8 cellular contexts compared by ENCODE assay signal in the genomic region with DNA sequence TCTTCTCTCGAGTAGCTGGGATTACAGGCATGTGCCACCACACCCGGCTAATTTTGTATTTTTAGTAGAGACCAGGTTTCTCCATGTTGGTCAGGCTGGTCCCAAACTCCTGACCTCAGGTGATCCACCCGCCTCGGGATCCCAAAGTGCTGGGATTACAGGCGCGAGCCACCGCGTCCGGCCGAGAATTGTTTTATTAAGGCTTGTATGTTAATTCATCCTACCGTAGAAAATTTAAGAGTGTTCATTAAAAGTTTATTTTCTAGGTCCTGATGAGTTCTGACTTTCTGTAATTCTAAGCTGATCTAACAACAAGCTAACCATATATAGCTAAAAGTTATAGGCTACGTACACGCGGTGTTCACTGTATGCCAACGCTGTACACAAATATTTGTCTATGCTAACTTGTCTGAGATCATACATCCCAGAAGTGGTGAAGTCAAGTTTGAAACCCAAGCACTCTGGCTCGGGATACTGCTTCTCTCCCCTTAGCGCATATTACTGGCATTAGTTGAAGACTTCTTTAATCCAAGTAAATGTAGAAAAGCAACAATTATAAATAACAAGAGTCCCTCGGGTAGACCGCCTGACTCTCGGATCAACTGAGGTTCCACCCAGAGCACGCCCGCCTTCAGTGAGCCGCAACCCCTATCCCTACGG. TPM values are rescaled to one million over a fixed set of nuclear protein-coding genes. Genes with fewer than 3 reads are reported as not detected.
DNase-seq lines count a peak whose midpoint lies in the region; ATAC-seq and TF ChIP-seq lines count a peak whose summit lies in the region.

No MANE protein-coding gene starts in this region.

- H3K4me2 ChIP-seq in SK-N-SH = peak overlapping the region; percentile 93

- H3K4me1 ChIP-seq in SK-N-SH (ENCODE audit: control insufficient read depth in 1 of 2, insufficient read depth in 2 of 2, low read depth in 1 of 2, low read length in 1 of 2) (peaks cover 4 to 7% of the 10 kb centered on the region in 2 experiments; a peak in 3 of 4 replicates), esophagus (ENCODE audit: control insufficient read depth in 2 of 2, insufficient read depth in 2 of 2, low read length in 1 of 2) (peaks cover 0 to 6% of the 10 kb centered on the region in 2 donors)
- H3K4me1 ChIP-seq in naive thymus-derived CD4-positive, alpha-beta T cell (ENCODE audit: control insufficient read depth in 2 of 2, insufficient read depth in 2 of 2, low read length in 2 of 2) = peaks cover 7 to 13% of the 10 kb centered on the region in 2 donors

- H3K4me3 Mint-ChIP-seq in naive thymus-derived CD4-positive, alpha-beta T cell = peak overlapping the region; percentile 94 to 100 (median 98)

- peak overlapping the region; percentile 91 to 100 (median 98) for H3K27ac Mint-ChIP-seq in naive thymus-derived CD4-positive, alpha-beta T cell

- peaks cover 0 to 9% (median 6%) of the 10 kb centered on the region in 5 donors for H3K36me3 Mint-ChIP-seq in naive thymus-derived CD4-positive, alpha-beta T cell

- no peaks in the 10 kb centered on the region for H3K9me2 ChIP-seq in SK-N-SH

- peak overlapping the region; percentile 93 for H2AFZ ChIP-seq in SK-N-SH (ENCODE audit: low read depth)

- CTCF ChIA-PET in SK-N-SH (lab: Yijun Ruan, JAX) = interaction anchor here (1.0 to 1.5 kb wide), 3 partner anchors 27 to 285 kb away, joined by 3 read pairs; no protein-coding TSS in a partner anchor
- CTCF ChIA-PET in naive thymus-derived CD4-positive, alpha-beta T cell (lab: Charles Lee) = interaction anchor here (0.7 kb wide), 1 partner anchor 112 kb away, joined by 5 read pairs; no protein-coding TSS in a partner anchor

- H3K4me3 ChIP-seq in SK-N-SH (ENCODE audit: low read depth in 2 of 2, low read length in 1 of 2) (peak overlapping the region; percentile 91 to 98), esophagus (ENCODE audit: low read depth in 1 of 2, low read length in 2 of 2) (peak overlapping the region; percentile 85 to 93)
- peak overlapping the region; percentile 98 for H3K4me3 ChIP-seq in naive thymus-derived CD4-positive, alpha-beta T cell (ENCODE audit: low read length)

- no peak for TF ChIP-seq RAD21 in SK-N-SH (IDR thresholded peaks at IDR 0.05; ENCODE audit: low read length)

- peak; percentile 33 for ATAC-seq in GM21360 (IDR thresholded peaks at IDR 0.05; ENCODE audit: unreplicated experiment)
- ATAC-seq in HG03558 (IDR thresholded peaks at IDR 0.05; ENCODE audit: extremely low read depth, unreplicated experiment) = peak; percentile 24
- peak; percentile 47 for ATAC-seq in naive thymus-derived CD4-positive, alpha-beta T cell

- no peak for TF ChIP-seq EP300 in SK-N-SH (IDR thresholded peaks at IDR 0.05; ENCODE audit: borderline replicate concordance in 1 of 2, low read depth in 1 of 2, low read length in 1 of 2)

- peak; percentile 91 for DNase-seq in DMS53 (lab: John Stamatoyannopoulos, UW)
- no peak for DNase-seq in SK-N-SH
- peak in 1 of 9 donors; percentile 11 for DNase-seq in naive thymus-derived CD4-positive, alpha-beta T cell
- no peak for DNase-seq in NCI-H128 (lab: John Stamatoyannopoulos, UW; ENCODE audit: unreplicated experiment)
- DNase-seq in amniotic stem cell (lab: John Stamatoyannopoulos, UW) = no peak

- H3K27ac ChIP-seq in SK-N-SH (ENCODE audit: low read depth in 2 of 2, low read length in 1 of 2) (peak overlapping the region; percentile 89), esophagus (ENCODE audit: low read depth in 2 of 2, low read length in 1 of 2) (peak overlapping the region; percentile 80 to 81)
- H3K27ac ChIP-seq in naive thymus-derived CD4-positive, alpha-beta T cell (ENCODE audit: low read depth, low read length) = peak overlapping the region; percentile 85

- POLR2A ChIA-PET in SK-N-SH (lab: Yijun Ruan, JAX) = no interaction called here
- POLR2A ChIA-PET in naive thymus-derived CD4-positive, alpha-beta T cell (lab: Charles Lee) = no interaction called here

- peaks cover 4% of the 10 kb centered on the region for H3F3A ChIP-seq in SK-N-SH (replicated peaks; ENCODE audit: insufficient read depth)

- peaks cover 0 to 2% (median 0%) of the 10 kb centered on the region in 11 donors for H3K9me3 Mint-ChIP-seq in naive thymus-derived CD4-positive, alpha-beta T cell

- H3K36me3 ChIP-seq in SK-N-SH (replicated peaks in 1 of 2; ENCODE audit: control insufficient read depth in 1 of 2, insufficient read depth in 2 of 2, low read length in 1 of 2) (peaks cover 0 to 10% of the 10 kb centered on the region in 2 experiments), esophagus (ENCODE audit: control insufficient read depth in 2 of 2, insufficient read depth in 2 of 2, low read length in 1 of 2) (no peaks in the 10 kb centered on the region)
- H3K36me3 ChIP-seq in naive thymus-derived CD4-positive, alpha-beta T cell (ENCODE audit: control insufficient read depth in 2 of 3, insufficient read depth in 3 of 3, low read length in 3 of 3) = peaks cover 0 to 5% (median 0%) of the 10 kb centered on the region in 3 experiments

- H3K9me3 ChIP-seq in SK-N-SH = no peaks in the 10 kb centered on the region
- no peaks in the 10 kb centered on the region for H3K9me3 ChIP-seq in esophagus (ENCODE audit: control insufficient read depth in 2 of 2, insufficient read depth in 1 of 2, low read depth in 1 of 2, low read length in 1 of 2)
- H3K9me3 ChIP-seq in naive thymus-derived CD4-positive, alpha-beta T cell (ENCODE audit: control insufficient read depth in 2 of 3, low read length in 3 of 3) = no peaks in the 10 kb centered on the region

- peaks cover 0 to 18% (median 0%) of the 10 kb centered on the region in 5 donors for H3K27me3 Mint-ChIP-seq in naive thymus-derived CD4-positive, alpha-beta T cell

- no peak for TF ChIP-seq CTCF in SK-N-SH (IDR thresholded peaks at IDR 0.05)

- peaks cover 21 to 46% (median 39%) of the 10 kb centered on the region in 7 donors for H3K4me1 Mint-ChIP-seq in naive thymus-derived CD4-positive, alpha-beta T cell

- no peaks in the 10 kb centered on the region for H3K27me3 ChIP-seq in SK-N-SH (ENCODE audit: insufficient read depth)
- no peaks in the 10 kb centered on the region for H3K27me3 ChIP-seq in esophagus (ENCODE audit: control insufficient read depth in 1 of 2, insufficient read depth in 2 of 2, low read length in 2 of 2)
- no peaks in the 10 kb centered on the region for H3K27me3 ChIP-seq in naive thymus-derived CD4-positive, alpha-beta T cell (ENCODE audit: control insufficient read depth in 2 of 2, insufficient read depth in 2 of 2, low read length in 2 of 2)

- 6% methylated on average over 24 of the region's 24 CpGs for WGBS in SK-N-SH (ENCODE audit: low lambda C conversion rate)
- WGBS in esophagus, 2 donors = 4 to 10% methylated on average over 24 of the region's 24 CpGs

- intact Hi-C loops in naive thymus-derived CD4-positive, alpha-beta T cell (cut with micrococcal nuclease) = loop anchor here (1.0 to 5.0 kb wide), 12 partner anchors 70 to 1588 kb away; a partner anchor contains a TSS

- H3K9ac ChIP-seq in SK-N-SH = peak overlapping the region; percentile 90

- peaks cover 5% of the 10 kb centered on the region for H4K20me1 ChIP-seq in SK-N-SH (ENCODE audit: insufficient read depth)

- peaks cover 43% of the 10 kb centered on the region for H3K79me2 ChIP-seq in SK-N-SH (ENCODE audit: insufficient read depth)

TF ChIP-seq in SK-N-SH, 30 proteins besides CTCF, POLR2A, EP300 and RAD21 (continues in another document):
- TF ChIP-seq GABPA (IDR thresholded peaks at IDR 0.05; ENCODE audit: low read depth) = no peak
- TF ChIP-seq EZH2phosphoT487 (IDR thresholded peaks at IDR 0.05; ENCODE audit: borderline replicate concordance, low read depth) = no peak
- no peak for TF ChIP-seq POLR2AphosphoS5 (IDR thresholded peaks at IDR 0.05; ENCODE audit: low read depth, low read length)
- TF ChIP-seq FOSL2 (IDR thresholded peaks at IDR 0.05; ENCODE audit: borderline replicate concordance, low read depth) = no peak
- TF ChIP-seq JUND (IDR thresholded peaks at IDR 0.05) = no peak
- TF ChIP-seq SMC3 (IDR thresholded peaks at IDR 0.05; ENCODE audit: low read depth, low read length) = no peak
- TF ChIP-seq TEAD4 (IDR thresholded peaks at IDR 0.05; ENCODE audit: borderline replicate concordance, insufficient read depth) = no peak
- TF ChIP-seq MXI1 (IDR thresholded peaks at IDR 0.05; ENCODE audit: low read depth, low read length) = no peak
- TF ChIP-seq, protein P1, sequence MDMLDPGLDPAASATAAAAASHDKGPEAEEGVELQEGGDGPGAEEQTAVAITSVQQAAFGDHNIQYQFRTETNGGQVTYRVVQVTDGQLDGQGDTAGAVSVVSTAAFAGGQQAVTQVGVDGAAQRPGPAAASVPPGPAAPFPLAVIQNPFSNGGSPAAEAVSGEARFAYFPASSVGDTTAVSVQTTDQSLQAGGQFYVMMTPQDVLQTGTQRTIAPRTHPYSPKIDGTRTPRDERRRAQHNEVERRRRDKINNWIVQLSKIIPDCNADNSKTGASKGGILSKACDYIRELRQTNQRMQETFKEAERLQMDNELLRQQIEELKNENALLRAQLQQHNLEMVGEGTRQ (IDR thresholded peaks at IDR 0.05; ENCODE audit: borderline replicate concordance, low read depth, low read length) = no peak
- TF ChIP-seq, protein P2, sequence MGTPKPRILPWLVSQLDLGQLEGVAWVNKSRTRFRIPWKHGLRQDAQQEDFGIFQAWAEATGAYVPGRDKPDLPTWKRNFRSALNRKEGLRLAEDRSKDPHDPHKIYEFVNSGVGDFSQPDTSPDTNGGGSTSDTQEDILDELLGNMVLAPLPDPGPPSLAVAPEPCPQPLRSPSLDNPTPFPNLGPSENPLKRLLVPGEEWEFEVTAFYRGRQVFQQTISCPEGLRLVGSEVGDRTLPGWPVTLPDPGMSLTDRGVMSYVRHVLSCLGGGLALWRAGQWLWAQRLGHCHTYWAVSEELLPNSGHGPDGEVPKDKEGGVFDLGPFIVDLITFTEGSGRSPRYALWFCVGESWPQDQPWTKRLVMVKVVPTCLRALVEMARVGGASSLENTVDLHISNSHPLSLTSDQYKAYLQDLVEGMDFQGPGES (IDR thresholded peaks at IDR 0.05; ENCODE audit: low read depth, low read length) = no peak

RNA-seq across cellular contexts. Expression of a gene that starts 0.6 kb away (rescaled TPM):
- 32.4 and 35.9 TPM in 2 replicates for polyA plus RNA-seq in SK-N-SH (2012; rRNA removed)
- polyA plus RNA-seq in SK-N-SH (2012; cell fraction: cytosol; rRNA removed) = 44.9 and 51.5 TPM in 2 replicates
- 9.7 and 16.6 TPM in 2 replicates for polyA plus RNA-seq in SK-N-SH (2012; cell fraction: nucleus; rRNA removed)
- polyA plus RNA-seq in esophagus = 10 to 100 TPM; 17.8 to 35.3 TPM
- total RNA-seq in naive thymus-derived CD4-positive, alpha-beta T cell = 10 to 100 TPM; 19.9 to 35.7 (median 23.5) TPM
- 10 to 100 TPM; 60.1 to 64.8 TPM for polyA plus RNA-seq in naive thymus-derived CD4-positive, alpha-beta T cell

RNA-seq across cellular contexts. Expression of a gene that starts 13.8 kb away (rescaled TPM):
- polyA plus RNA-seq in SK-N-SH (2012; rRNA removed) (0.84 and 1.3 TPM in 2 replicates), esophagus (1 to 10 TPM in 1 of 2 donors, under 1 TPM in 1; 0.49 to 1.6 TPM)
- polyA plus RNA-seq in SK-N-SH (2012; cell fraction: cytosol; rRNA removed) = 0.88 and 1.1 TPM in 2 replicates
- 1.7 and 2.2 TPM in 2 replicates for polyA plus RNA-seq in SK-N-SH (2012; cell fraction: nucleus; rRNA removed)
- total RNA-seq in naive thymus-derived CD4-positive, alpha-beta T cell = under 1 TPM in 1 of 5 experiments, not detected in 4; 0.85 TPM
- polyA plus RNA-seq in naive thymus-derived CD4-positive, alpha-beta T cell = not detected
